13 cellular contexts compared by ENCODE assay signal in genomic region chr5:147387109-147387508, GRCh38.
DNase-seq lines count a peak whose midpoint lies in the region; ATAC-seq and TF ChIP-seq lines count a peak whose summit lies in the region.
"Had no signal": no experiment of that assay in that cellular context is flagged by ENCODE, and none has a peak within 500 bp of the region (broad histone marks: within the 10 kb centered on the region; RNA-seq: fewer than 3 reads in every experiment).

No MANE protein-coding gene starts in this region.

- no peak overlapping the region for H2BK120ac ChIP-seq in trophoblast cell (ENCODE audit: insufficient read depth, low read length, poor library complexity)

- TF ChIP-seq CTCF in KMS-11 (conservative IDR thresholded peaks at IDR 0.05; ENCODE audit: low read depth, low read length) (no peak), heart left ventricle (IDR thresholded peaks at IDR 0.05) (no peak), gastroesophageal sphincter (IDR thresholded peaks at IDR 0.05) (no peak)

- no peak overlapping the region for H2AK5ac ChIP-seq in trophoblast cell (ENCODE audit: low read length)

- H3K23ac ChIP-seq in trophoblast cell (ENCODE audit: low read length) = peak overlapping the region; percentile 93

- peaks cover 10% of the 10 kb centered on the region for H3K79me1 ChIP-seq in trophoblast cell (ENCODE audit: low read length)

- no peak for DNase-seq in trophoblast cell
- DNase-seq in heart left ventricle = no peak
- DNase-seq: ACHN; Caco-2; CD4-positive, alpha-beta T cell; GDM1; GOT3; H9 had no signal

- H3K36me3 ChIP-seq in KMS-11 (ENCODE audit: insufficient read depth) = no peaks in the 10 kb centered on the region
- H3K36me3 ChIP-seq in trophoblast cell (ENCODE audit: control insufficient read depth in 1 of 2, insufficient read depth in 2 of 2, low read length in 2 of 2) = peaks cover 7 to 10% of the 10 kb centered on the region in 2 experiments
- peaks cover 0 to 13% (median 0%) of the 10 kb centered on the region in 9 donors for H3K36me3 ChIP-seq in heart left ventricle
- peaks cover 0 to 19% of the 10 kb centered on the region in 2 donors for H3K36me3 ChIP-seq in gastroesophageal sphincter

- H3K4me3 ChIP-seq in KMS-11 (IDR thresholded peaks at IDR 0.05; ENCODE audit: insufficient read depth, low read depth, low read length) = no peak overlapping the region
- no peak overlapping the region for H3K4me3 ChIP-seq in trophoblast cell (ENCODE audit: low read depth, low read length)
- H3K4me3 ChIP-seq in heart left ventricle = no peak overlapping the region
- H3K4me3 ChIP-seq in gastroesophageal sphincter = no peak overlapping the region

- H3K4me1 ChIP-seq in KMS-11 (ENCODE audit: low read depth, poor library complexity, severe bottlenecking) = peaks cover 56% of the 10 kb centered on the region
- H3K4me1 ChIP-seq in trophoblast cell (ENCODE audit: control insufficient read depth in 1 of 2, insufficient read depth in 2 of 2, low read length in 2 of 2) = peaks cover 10 to 16% of the 10 kb centered on the region in 2 experiments
- H3K4me1 ChIP-seq in heart left ventricle = peaks cover 0 to 3% (median 0%) of the 10 kb centered on the region in 12 donors
- H3K4me1 ChIP-seq in gastroesophageal sphincter = peaks cover 0 to 24% (median 0%) of the 10 kb centered on the region in 3 donors

- H2BK12ac ChIP-seq in trophoblast cell (ENCODE audit: low read length) = peak overlapping the region; percentile 15

- no peaks in the 10 kb centered on the region for H4K20me1 ChIP-seq in KMS-11 (ENCODE audit: insufficient read depth)

- H3K4me2 ChIP-seq in KMS-11 = 0 out of 2 replicates have a peak overlapping the region, but pooled peaks have one; percentile 40
- no peak overlapping the region for H3K4me2 ChIP-seq in trophoblast cell (ENCODE audit: low read length)

- H3K27ac ChIP-seq in KMS-11 (no peak overlapping the region; the same call in 1 of the 2 replicates), trophoblast cell (ENCODE audit: low read depth, low read length) (no peak overlapping the region), heart left ventricle (no peak overlapping the region), gastroesophageal sphincter (peak overlapping the region in 1 of 4 donors; percentile 18)
- H3K27ac ChIP-seq: C4-2B had no signal

- no peak overlapping the region for H3K18ac ChIP-seq in trophoblast cell (ENCODE audit: low read length)

- no peaks in the 10 kb centered on the region for H3K79me2 ChIP-seq in KMS-11 (ENCODE audit: insufficient read depth, low read depth)
- H3K79me2 ChIP-seq in trophoblast cell (ENCODE audit: control insufficient read depth, insufficient read depth, low read length, poor library complexity) = no peaks in the 10 kb centered on the region

- no peak overlapping the region for H4K8ac ChIP-seq in trophoblast cell (ENCODE audit: low read depth, low read length)

- H2AFZ ChIP-seq in KMS-11 (ENCODE audit: low read depth) (no peak overlapping the region), trophoblast cell (ENCODE audit: insufficient read depth, low read length, poor library complexity) (no peak overlapping the region)

- no peak overlapping the region for H3K4ac ChIP-seq in trophoblast cell (ENCODE audit: low read depth, low read length)

- no peak for TF ChIP-seq EP300 in gastroesophageal sphincter (IDR thresholded peaks at IDR 0.05)

- H3K14ac ChIP-seq in trophoblast cell (ENCODE audit: low read length) = no peak overlapping the region

- H4K12ac ChIP-seq in trophoblast cell (ENCODE audit: low read depth, low read length) = no peak overlapping the region

- ATAC-seq in SK-N-SH treated with all-trans-retinoic acid at 6 μM for 48 hours = peak; percentile 31
- ATAC-seq in heart left ventricle = no peak
- ATAC-seq in GM18498 (IDR thresholded peaks at IDR 0.05; ENCODE audit: unreplicated experiment) = no peak
- no peak for ATAC-seq in gastroesophageal sphincter

- H3K9ac ChIP-seq in KMS-11 (no peak overlapping the region), trophoblast cell (ENCODE audit: low read length) (no peak overlapping the region)

- no peaks in the 10 kb centered on the region for H3K27me3 ChIP-seq in KMS-11 (ENCODE audit: insufficient read depth, low read depth)
- no peaks in the 10 kb centered on the region for H3K27me3 ChIP-seq in trophoblast cell (ENCODE audit: insufficient read depth, low read length)
- no peaks in the 10 kb centered on the region for H3K27me3 ChIP-seq in heart left ventricle
- no peaks in the 10 kb centered on the region for H3K27me3 ChIP-seq in gastroesophageal sphincter

- H4K91ac ChIP-seq in trophoblast cell (ENCODE audit: low read depth, low read length) = no peak overlapping the region

- no CpG with 5 or more reads among the region's 4 CpGs for WGBS in trophoblast cell (ENCODE audit: extremely low coverage, insufficient coverage, insufficient read length)
- WGBS in heart left ventricle, 4 donors = 73 to 86% (median 81%) methylated on average over 4 of the region's 4 CpGs
- 100% methylated on average over 1 of the region's 4 CpGs; no CpG with 5 or more reads in 1 of the 2 donors for WGBS in gastroesophageal sphincter (ENCODE audit: low coverage in 1 of 2), 2 donors

- TF ChIP-seq POLR2A in heart left ventricle (IDR thresholded peaks at IDR 0.05) = no peak
- no peak for TF ChIP-seq POLR2A in gastroesophageal sphincter (IDR thresholded peaks at IDR 0.05)

- H2BK5ac ChIP-seq in trophoblast cell (ENCODE audit: low read depth, low read length, poor library complexity) = no peak overlapping the region

- intact Hi-C loops in heart left ventricle (cut with DNase I) = no loop called here

- H3K9me3 ChIP-seq in trophoblast cell (ENCODE audit: insufficient read depth, low read depth, low read length) (no peaks in the 10 kb centered on the region), heart left ventricle (no peaks in the 10 kb centered on the region), gastroesophageal sphincter (no peaks in the 10 kb centered on the region)
- H3K9me3 ChIP-seq: Caco-2 had no signal

TF ChIP-seq in SK-N-SH treated with all-trans-retinoic acid at 6 μM for 48 hours, 23 proteins besides CTCF, POLR2A, EP300 and RAD21 (continues in another document):
- 0 out of 2 replicates have a peak, but pooled peaks have one; percentile 34 for TF ChIP-seq ZC3H10 (CRISPR knock-in tag; IDR thresholded peaks at IDR 0.05)
- peak; percentile 52; the same call in 1 of the 2 replicates for TF ChIP-seq ESRRG (CRISPR knock-in tag; IDR thresholded peaks at IDR 0.05)
- peak; percentile 97 for TF ChIP-seq CSDC2 (CRISPR knock-in tag; IDR thresholded peaks at IDR 0.05)
- peak; percentile 54; the same call in 1 of the 2 replicates for TF ChIP-seq ZNF8 (CRISPR knock-in tag; IDR thresholded peaks at IDR 0.05)
- peak; percentile 74 for TF ChIP-seq ISL1 (CRISPR knock-in tag; IDR thresholded peaks at IDR 0.05)
- 0 out of 2 replicates have a peak, but pooled peaks have one; percentile 3 for TF ChIP-seq ZNF565 (CRISPR knock-in tag; conservative IDR thresholded peaks at IDR 0.05; ENCODE audit: low read depth)
- TF ChIP-seq TCF4 (CRISPR knock-in tag; IDR thresholded peaks at IDR 0.05; ENCODE audit: borderline replicate concordance) = peak; percentile 51; the same call in 1 of the 2 replicates
- TF ChIP-seq ZFP30 (CRISPR knock-in tag; IDR thresholded peaks at IDR 0.05) = peak; percentile 23; the same call in 1 of the 2 replicates
- TF ChIP-seq GLIS3 (CRISPR knock-in tag; IDR thresholded peaks at IDR 0.05) = peak; percentile 86; the same call in 1 of the 2 replicates
- TF ChIP-seq SNAI2 (CRISPR knock-in tag; IDR thresholded peaks at IDR 0.05) = 0 out of 2 replicates have a peak, but pooled peaks have one; percentile 83
- TF ChIP-seq POU6F1 (CRISPR knock-in tag; IDR thresholded peaks at IDR 0.05; ENCODE audit: borderline replicate concordance, low read depth) = no peak
- no peak for TF ChIP-seq PPARA (CRISPR knock-in tag; IDR thresholded peaks at IDR 0.05; ENCODE audit: borderline replicate concordance)
- TF ChIP-seq CREB5 (CRISPR knock-in tag; IDR thresholded peaks at IDR 0.05; ENCODE audit: low read depth) = peak; percentile 69; the same call in 1 of the 2 replicates
- TF ChIP-seq TOX (CRISPR knock-in tag; IDR thresholded peaks at IDR 0.05; ENCODE audit: borderline replicate concordance) = no peak
